1 cellular context compared by ENCODE assay signal in the genomic region with DNA sequence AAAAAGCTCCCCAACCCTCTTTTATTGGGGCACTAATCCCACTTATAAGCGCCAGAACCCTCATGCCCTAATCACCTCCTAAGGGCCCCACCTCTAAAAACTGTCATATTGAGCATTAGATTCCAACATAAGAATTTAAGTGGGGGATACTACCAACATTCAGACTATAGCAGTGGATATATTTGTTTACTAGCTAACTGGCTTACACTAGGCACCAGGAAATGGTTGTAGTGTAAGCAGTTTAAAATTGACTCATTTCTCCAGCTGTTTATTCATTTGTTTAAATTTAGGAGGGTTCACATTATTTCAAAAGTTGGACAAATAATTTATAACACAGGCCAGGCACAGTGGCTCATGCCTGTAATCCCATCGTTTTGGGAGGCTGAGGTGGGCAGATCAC.
TF ChIP-seq lines count a peak whose summit lies in the region.

No MANE protein-coding gene starts in this region.

TF ChIP-seq in HepG2, 621 proteins besides CTCF, POLR2A, EP300 and RAD21:
- TF ChIP-seq FOSL1 (CRISPR knock-in tag; IDR thresholded peaks at IDR 0.05; ENCODE audit: borderline replicate concordance) (no peak), ZNF251 (CRISPR knock-in tag; IDR thresholded peaks at IDR 0.05) (no peak), ZSCAN31 (CRISPR knock-in tag; IDR thresholded peaks at IDR 0.05; ENCODE audit: low read depth) (no peak), AGO1 (IDR thresholded peaks at IDR 0.05; ENCODE audit: low read depth, low read length, poor library complexity, severe bottlenecking) (no peak), ZNF552 (CRISPR knock-in tag; IDR thresholded peaks at IDR 0.05; ENCODE audit: borderline replicate concordance) (no peak), CHD4 (IDR thresholded peaks at IDR 0.05; ENCODE audit: borderline replicate concordance, low read length) (no peak), SP5 (CRISPR knock-in tag; IDR thresholded peaks at IDR 0.05; ENCODE audit: borderline replicate concordance, low read depth) (no peak), PCBP1 (IDR thresholded peaks at IDR 0.05; ENCODE audit: borderline replicate concordance, low read depth, low read length) (no peak), REXO4 (CRISPR knock-in tag; IDR thresholded peaks at IDR 0.05; ENCODE audit: borderline replicate concordance) (no peak), ZMYM2 (CRISPR knock-in tag; IDR thresholded peaks at IDR 0.05) (no peak), REL (CRISPR knock-in tag; conservative IDR thresholded peaks at IDR 0.05) (no peak), JARID2 (CRISPR knock-in tag; IDR thresholded peaks at IDR 0.05; ENCODE audit: insufficient replicate concordance) (no peak), YEATS4 (CRISPR knock-in tag; IDR thresholded peaks at IDR 0.05; ENCODE audit: borderline replicate concordance) (no peak), PHF20 (CRISPR knock-in tag; IDR thresholded peaks at IDR 0.05) (no peak), ZNF12 (CRISPR knock-in tag; IDR thresholded peaks at IDR 0.05) (no peak), SMC3 (IDR thresholded peaks at IDR 0.05; ENCODE audit: low read length) (no peak)
